24 cellular contexts compared by ENCODE assay signal in the genomic region with DNA sequence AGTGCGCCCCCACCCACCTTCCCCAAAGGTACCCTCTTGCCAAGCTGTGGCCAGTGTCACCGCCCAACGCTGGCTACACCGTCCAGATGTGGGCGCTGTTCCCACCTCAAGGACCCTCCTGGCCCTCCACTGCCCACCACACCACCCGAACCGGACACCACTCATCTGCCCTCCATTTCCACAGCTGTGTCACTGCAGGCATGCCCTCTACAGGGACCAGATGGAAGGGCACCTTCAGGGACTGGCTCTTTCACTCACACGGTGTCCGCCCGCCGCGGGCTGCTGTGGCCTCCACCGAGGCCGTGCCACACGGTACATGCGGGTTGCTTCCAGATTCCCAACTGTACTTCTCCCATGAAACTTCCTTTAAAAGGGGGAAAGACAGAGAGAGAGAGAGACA.
A peak's percentile ranks its signal among the peaks of the same experiment; 100 is the strongest.
DNase-seq lines count a peak whose midpoint lies in the region; ATAC-seq, FAIRE-seq and TF ChIP-seq lines count a peak whose summit lies in the region.
"Had no signal": no experiment of that assay in that cellular context is flagged by ENCODE, and none has a peak within 500 bp of the region (broad histone marks: within the 10 kb centered on the region; RNA-seq: fewer than 3 reads in every experiment).

No MANE protein-coding gene starts in this region.

- H3K9me3 Mint-ChIP-seq in GM23338 = peaks cover 3% of the 10 kb centered on the region; the same call in 2 of the 3 replicates
- H3K9me3 Mint-ChIP-seq: stimulated activated effector memory CD8-positive, alpha-beta T cell treated with anti-CD3 and anti-CD28 coated beads, Interleukin-12 subunit alpha, Interleukin-12 subunit beta, amount 100 ng/mL, for 72 hours had no signal

- TF ChIP-seq RAD21 in K562 (CRISPR knock-in tag; conservative IDR thresholded peaks at IDR 0.05 in 1 of 2, IDR thresholded peaks at IDR 0.05 in 1 of 2) = no peak

- H3K27me3 ChIP-seq in A673 (replicated peaks; ENCODE audit: insufficient read depth, low read depth, low read length, poor library complexity) (peaks cover under 1% of the 10 kb centered on the region), GM23338 (ENCODE audit: insufficient read depth) (no peaks in the 10 kb centered on the region), K562 (ENCODE audit: control insufficient read depth in 2 of 2, insufficient read depth in 2 of 2, low read length in 2 of 2) (peaks cover 11 to 38% of the 10 kb centered on the region in 2 experiments; a peak in 4 of 5 replicates), mesenchymal stem cell (ENCODE audit: control insufficient read depth in 1 of 2, insufficient read depth in 1 of 2, low read length in 2 of 2) (peaks cover 0 to 21% of the 10 kb centered on the region in 2 experiments)
- H3K27me3 ChIP-seq: vagina had no signal

- H3K79me1 ChIP-seq in mesenchymal stem cell (replicated peaks; ENCODE audit: low read length, poor library complexity, severe bottlenecking) = no peaks in the 10 kb centered on the region

- POLR2A ChIA-PET in A673 (lab: Charles Lee; ENCODE audit: low non-redundant PET) = no interaction called here
- POLR2A ChIA-PET in K562 (lab: Yijun Ruan, JAX) = no interaction called here

- no peak overlapping the region for H3K18ac ChIP-seq in mesenchymal stem cell (ENCODE audit: low read depth in 1 of 2, low read length in 2 of 2)

- H3K4ac ChIP-seq in mesenchymal stem cell (ENCODE audit: low read depth in 1 of 2, low read length in 2 of 2) = no peak overlapping the region

- no peaks in the 10 kb centered on the region for H3K79me2 ChIP-seq in GM23338 (replicated peaks; ENCODE audit: insufficient read depth)
- no peaks in the 10 kb centered on the region for H3K79me2 ChIP-seq in K562 (ENCODE audit: control insufficient read depth, insufficient read depth, low read length)

- no peak overlapping the region for H2BK15ac ChIP-seq in mesenchymal stem cell (ENCODE audit: low read depth, poor library complexity, severe bottlenecking)

- H3K4me3 ChIP-seq in A673 (ENCODE audit: low read depth, low read length, poor library complexity, severe bottlenecking) (no peak overlapping the region), GM23338 (no peak overlapping the region), K562 (no peak overlapping the region), mesenchymal stem cell (ENCODE audit: insufficient read depth in 1 of 2, low read depth in 1 of 2, low read length in 2 of 2) (peak overlapping the region in 1 of 2 experiments; percentile 33)
- H3K4me3 ChIP-seq: vagina had no signal

- no peak overlapping the region for H2BK12ac ChIP-seq in mesenchymal stem cell (ENCODE audit: low read length in 2 of 2)

- H3K9me3 ChIP-seq in A673 (ENCODE audit: low read depth, low read length, poor library complexity, severe bottlenecking) (no peaks in the 10 kb centered on the region), K562 (replicated peaks; ENCODE audit: control insufficient read depth, insufficient read depth, low read depth, low read length) (peaks cover 1% of the 10 kb centered on the region), mesenchymal stem cell (ENCODE audit: control insufficient read depth, low read length) (peaks cover 4% of the 10 kb centered on the region)
- H3K9me3 ChIP-seq: vagina had no signal

- no peaks in the 10 kb centered on the region for H3K9me2 ChIP-seq in GM23338 (ENCODE audit: insufficient read depth)

- H3K23ac ChIP-seq in mesenchymal stem cell (ENCODE audit: low read length in 2 of 2) = no peak overlapping the region

- TF ChIP-seq CTCF in A673 (conservative IDR thresholded peaks at IDR 0.05; ENCODE audit: low read depth, low read length) (peak; percentile 20; the same call in 1 of the 2 replicates), GM23338 (conservative IDR thresholded peaks at IDR 0.05; ENCODE audit: low read depth in 2 of 2) (peak; percentile 33 to 45), K562 (IDR thresholded peaks at IDR 0.05 in 2 of 3, conservative IDR thresholded peaks at IDR 0.05 in 1 of 3; ENCODE audit: insufficient read depth in 2 of 3, low read depth in 1 of 3, low read length in 3 of 3) (peak; percentile 12 to 45 (median 33); a peak in 2 of 6 replicates)

- DNase-seq in A673 (ENCODE audit: low spot score) (no peak), GM23338 (ENCODE audit: low spot score) (peak; percentile 44), K562 (ENCODE audit: extremely low read depth in 1 of 4, low spot score in 3 of 4) (no peak), mesenchymal stem cell (no peak), D341Med (ENCODE audit: low spot score) (no peak), hepatic stellate cell (ENCODE audit: low spot score) (no peak)
- no peak for DNase-seq in activated CD4-positive, alpha-beta T cell treated with anti-CD3 and anti-CD28 coated beads, Interleukin-2, amount 50 U/mL, for 48 hours
- DNase-seq: activated CD4-positive, alpha-beta T cell treated with anti-CD3 and anti-CD28 coated beads for 36 hours; activated naive CD4-positive, alpha-beta T cell treated with anti-CD3 and anti-CD28 coated beads, Interleukin-2, amount 50 U/mL, for 16 hours; CD4-positive, CD25-positive, alpha-beta regulatory T cell; cerebellar nuclear complex; KG1; MM.1S; naive B cell; NCI-H1417 treated with DMSO at 0.1 percent for 48 hours; NCI-H2107; NCI-H510A treated with DMSO at 0.1 percent for 48 hours; NK-92 treated with Interleukin-12 subunit alpha and Interleukin-12 subunit beta, amount 100 ng/mL, for 24 hours; occipital lobe; stimulated activated CD4-positive, alpha-beta T cell treated with anti-CD3 and anti-CD28 coated beads, Interleukin-2, amount 100 ng/mL, for 48 hours had no signal

- H4K20me1 ChIP-seq in GM23338 (replicated peaks; ENCODE audit: insufficient read depth) = no peaks in the 10 kb centered on the region
- H4K20me1 ChIP-seq in K562 (replicated peaks; ENCODE audit: control insufficient read depth, insufficient read depth, low read length) = no peaks in the 10 kb centered on the region

- H3K9ac ChIP-seq in K562 (ENCODE audit: insufficient read depth in 1 of 2, low read depth in 2 of 2, low read length in 2 of 2) = no peak overlapping the region
- no peak overlapping the region for H3K9ac ChIP-seq in mesenchymal stem cell (ENCODE audit: low read length)

- in situ Hi-C loops in K562 (cut with MboI) = no loop called here

- H2AFZ ChIP-seq in GM23338 (no peak overlapping the region), K562 (ENCODE audit: low read depth, low read length) (no peak overlapping the region), mesenchymal stem cell (ENCODE audit: low read depth, low read length) (no peak overlapping the region)

- no peak overlapping the region for H2AK5ac ChIP-seq in mesenchymal stem cell (ENCODE audit: low read length, severe bottlenecking)

- 65% methylated on average over 15 of the region's 16 CpGs for WGBS in K562 (ENCODE audit: insufficient coverage, low coverage, missing lambda C conversion rate)
- WGBS in mesenchymal stem cell = 88% methylated on average over 12 of the region's 16 CpGs

- H2BK120ac ChIP-seq in mesenchymal stem cell (ENCODE audit: low read depth, low read length) = no peak overlapping the region

- ATAC-seq in GM23338 = peak; percentile 25
- 0 out of 3 replicates have a peak, but pooled peaks have one; percentile 22 for ATAC-seq in K562
- no peak for ATAC-seq in HG02623 (IDR thresholded peaks at IDR 0.05; ENCODE audit: unreplicated experiment)
- ATAC-seq: activated CD4-positive, alpha-beta T cell treated with anti-CD3 and anti-CD28 coated beads for 36 hours; stimulated activated effector memory CD8-positive, alpha-beta T cell treated with anti-CD3 and anti-CD28 coated beads, Interleukin-12 subunit alpha, Interleukin-12 subunit beta, amount 100 ng/mL, for 72 hours had no signal

- no peak for TF ChIP-seq POLR2A in K562 (conservative IDR thresholded peaks at IDR 0.05)

- H3K36me3 ChIP-seq in A673 (ENCODE audit: insufficient read depth, low read length, poor library complexity, severe bottlenecking) (no peaks in the 10 kb centered on the region), GM23338 (ENCODE audit: insufficient read depth) (no peaks in the 10 kb centered on the region), K562 (ENCODE audit: control insufficient read depth, insufficient read depth, low read length) (no peaks in the 10 kb centered on the region), mesenchymal stem cell (ENCODE audit: control insufficient read depth in 1 of 2, insufficient read depth in 2 of 2, low read depth in 1 of 2, low read length in 2 of 2) (no peaks in the 10 kb centered on the region)
- H3K36me3 ChIP-seq: vagina had no signal

- peaks cover 4% of the 10 kb centered on the region for H3K27me3 Mint-ChIP-seq in GM23338 (ENCODE audit: insufficient read depth, low read depth, poor library complexity)

- no peak overlapping the region for H3K27ac ChIP-seq in A673 (ENCODE audit: low read depth, low read length, poor library complexity, severe bottlenecking)
- no peak overlapping the region for H3K27ac ChIP-seq in GM23338 (ENCODE audit: low read depth)
- H3K27ac ChIP-seq in K562 (ENCODE audit: extremely low read depth, low read depth, low read length) = no peak overlapping the region
- H3K27ac ChIP-seq in mesenchymal stem cell (ENCODE audit: low read length, poor library complexity, severe bottlenecking) = no peak overlapping the region
- H3K27ac ChIP-seq: vagina had no signal

- H4K8ac ChIP-seq in mesenchymal stem cell (ENCODE audit: low read length) = no peak overlapping the region

- BruUV-seq in A673 (replicated peaks; lab: Mats Ljungman, UMichigan) = no TSS peak
- no TSS peak for BruUV-seq in K562 (replicated peaks; lab: Mats Ljungman, UMichigan)

- no peak overlapping the region for H3K14ac ChIP-seq in mesenchymal stem cell (ENCODE audit: low read length in 2 of 2)

- FAIRE-seq in K562 (lab: Jason Lieb, UNC) = no peak
- FAIRE-seq: RCC 7860 had no signal

- TF ChIP-seq EP300 in K562 (IDR thresholded peaks at IDR 0.05; ENCODE audit: low read length) = no peak

- peaks cover 16% of the 10 kb centered on the region for H3K4me1 Mint-ChIP-seq in GM23338
- H3K4me1 Mint-ChIP-seq: activated CD4-positive, alpha-beta T cell treated with anti-CD3 and anti-CD28 coated beads for 36 hours; stimulated activated effector memory CD8-positive, alpha-beta T cell treated with anti-CD3 and anti-CD28 coated beads, Interleukin-12 subunit alpha, Interleukin-12 subunit beta, amount 100 ng/mL, for 72 hours had no signal

- intact Hi-C loops in A673 (cut with micrococcal nuclease; ENCODE audit: unreplicated experiment) (no loop called here), K562 (cut with micrococcal nuclease) (no loop called here)

- no peaks in the 10 kb centered on the region for H3F3A ChIP-seq in GM23338 (replicated peaks; ENCODE audit: low read depth)

- H4K91ac ChIP-seq in mesenchymal stem cell (ENCODE audit: low read length) = peak overlapping the region; percentile 45

- no peak overlapping the region for H3K4me3 Mint-ChIP-seq in GM23338
- H3K4me3 Mint-ChIP-seq: activated CD4-positive, alpha-beta T cell treated with anti-CD3 and anti-CD28 coated beads for 36 hours; CD4-positive, CD25-positive, alpha-beta regulatory T cell; naive B cell; stimulated activated effector memory CD8-positive, alpha-beta T cell treated with anti-CD3 and anti-CD28 coated beads, Interleukin-12 subunit alpha, Interleukin-12 subunit beta, amount 100 ng/mL, for 72 hours had no signal

- H2BK5ac ChIP-seq in mesenchymal stem cell (ENCODE audit: low read depth, low read length, poor library complexity, severe bottlenecking) = no peak overlapping the region

- H3K4me1 ChIP-seq in A673 (ENCODE audit: insufficient read depth, low read length, poor library complexity, severe bottlenecking) (no peaks in the 10 kb centered on the region), GM23338 (ENCODE audit: insufficient read depth) (0 out of 2 replicates have a peak, but pooled peaks cover 5% of the 10 kb centered on the region), K562 (replicated peaks in 1 of 2; ENCODE audit: control insufficient read depth in 2 of 2, insufficient read depth in 2 of 2, low read length in 2 of 2) (peaks cover 7 to 84% of the 10 kb centered on the region in 2 experiments), mesenchymal stem cell (ENCODE audit: control insufficient read depth, insufficient read depth, low read depth, low read length) (no peaks in the 10 kb centered on the region)
- H3K4me1 ChIP-seq: vagina had no signal

- CTCF ChIA-PET in A673 (lab: Charles Lee) (no interaction called here), K562 (lab: Yijun Ruan, JAX; ENCODE audit: low intra/inter-chr PET ratio) (no interaction called here)

- H3K36me3 Mint-ChIP-seq in GM23338 (ENCODE audit: low read depth) = no peaks in the 10 kb centered on the region
- H3K36me3 Mint-ChIP-seq: CD4-positive, CD25-positive, alpha-beta regulatory T cell; naive B cell; stimulated activated effector memory CD8-positive, alpha-beta T cell treated with anti-CD3 and anti-CD28 coated beads, Interleukin-12 subunit alpha, Interleukin-12 subunit beta, amount 100 ng/mL, for 72 hours had no signal

- H3K27ac Mint-ChIP-seq in GM23338 = no peak overlapping the region
- H3K27ac Mint-ChIP-seq: activated CD4-positive, alpha-beta T cell treated with anti-CD3 and anti-CD28 coated beads for 36 hours; stimulated activated effector memory CD8-positive, alpha-beta T cell treated with anti-CD3 and anti-CD28 coated beads, Interleukin-12 subunit alpha, Interleukin-12 subunit beta, amount 100 ng/mL, for 72 hours had no signal

- H3K9me1 ChIP-seq in K562 (ENCODE audit: control insufficient read depth, insufficient read depth, low read length) = no peaks in the 10 kb centered on the region

- H3K4me2 ChIP-seq in GM23338 (no peak overlapping the region), K562 (ENCODE audit: insufficient read depth, low read length) (no peak overlapping the region), mesenchymal stem cell (ENCODE audit: low read length, poor library complexity, severe bottlenecking) (no peak overlapping the region)
